17 cellular contexts compared by ENCODE assay signal in genomic region chr6:18632670-18633410, GRCh38.
DNase-seq lines count a peak whose midpoint lies in the region; ATAC-seq and TF ChIP-seq lines count a peak whose summit lies in the region.
"Had no signal": no experiment of that assay in that cellular context is flagged by ENCODE, and none has a peak within 500 bp of the region (broad histone marks: within the 10 kb centered on the region; RNA-seq: fewer than 3 reads in every experiment).

No MANE protein-coding gene starts in this region.

- H3K4me2 ChIP-seq in mammary epithelial cell (ENCODE audit: insufficient read depth, low read depth, low read length): no peak overlapping the region
- H3K4me2 ChIP-seq: BLaER1 treated with 17β-estradiol and CSF1 and Interleukin-3, amounts not matched to agents 10 nM and 100 nM had no signal

- intact Hi-C loops in mammary epithelial cell (cut with micrococcal nuclease): no loop called here

- no peak overlapping the region for H3K4me3 ChIP-seq in mammary epithelial cell (replicated peaks in 1 of 3; ENCODE audit: insufficient read depth in 1 of 3, low read depth in 2 of 3, low read length in 3 of 3)
- H3K4me3 ChIP-seq: BLaER1 treated with 17β-estradiol and CSF1 and Interleukin-3, amounts not matched to agents 10 nM and 100 nM; coronary artery; left lung had no signal

- DNase-seq in Caki2 (ENCODE audit: low read depth) (peak; percentile 30), LHCN-M2 (ENCODE audit: low read depth) (peak; percentile 69), mammary epithelial cell (peak; percentile 31), kidney glomerular epithelial cell (lab: John Stamatoyannopoulos, UW) (peak; percentile 23), NCI-H2171 (lab: John Stamatoyannopoulos, UW) (no peak), G401 (ENCODE audit: low spot score) (no peak)
- no peak for DNase-seq in activated CD4-positive, alpha-beta T cell treated with anti-CD3 and anti-CD28 coated beads for 48 hours
- DNase-seq: activated CD8-positive, alpha-beta memory T cell treated with anti-CD3 and anti-CD28 coated beads, Interleukin-2, amount 50 U/mL, for 48 hours; activated naive CD8-positive, alpha-beta T cell treated with anti-CD3 and anti-CD28 coated beads, Interleukin-2, amount 10 ng/mL, durations not matched to agents 7 days and 5 days; left lung; NCI-H1105; NCI-H524 treated with DMSO at 0.1 percent for 48 hours; nephron progenitor cell; SHP77 treated with DMSO at 0.1 percent for 48 hours had no signal

- 78% methylated on average over 4 of the region's 4 CpGs for WGBS in mammary epithelial cell (ENCODE audit: low coverage, missing lambda C conversion rate)

- H3K4me1 ChIP-seq in mammary epithelial cell (ENCODE audit: insufficient read depth, low read length): no peaks in the 10 kb centered on the region
- H3K4me1 ChIP-seq: left lung had no signal

- no TSS peak for BruUV-seq in mammary epithelial cell (replicated peaks; lab: Mats Ljungman, UMichigan)

- no peak for ATAC-seq in GM19397 (IDR thresholded peaks at IDR 0.05; ENCODE audit: unreplicated experiment)
- ATAC-seq: left lung had no signal

- no peaks in the 10 kb centered on the region for H3K36me3 ChIP-seq in mammary epithelial cell (ENCODE audit: insufficient read depth, low read length)
- H3K36me3 ChIP-seq: BLaER1 treated with 17β-estradiol and CSF1 and Interleukin-3, amounts not matched to agents 10 nM and 100 nM; left lung had no signal

- in situ Hi-C loops in Caki2 (cut with HindIII; ENCODE audit: low pct_unique_long_range_greater_than_20kb, low sequenced_read_pairs): no loop called here
- in situ Hi-C loops in mammary epithelial cell (cut with MboI; ENCODE audit: low sequenced_read_pairs in 2 of 2): no loop called here
- in situ Hi-C loops in G401 (cut with HindIII; ENCODE audit: low sequenced_read_pairs): no loop called here

- no peaks in the 10 kb centered on the region for H3K79me2 ChIP-seq in mammary epithelial cell (ENCODE audit: insufficient read depth, low read length)

- dilution Hi-C loops in mammary epithelial cell (cut with HindIII; ENCODE audit: low sequenced_read_pairs): no loop called here

- no peaks in the 10 kb centered on the region for H3K27me3 ChIP-seq in mammary epithelial cell (ENCODE audit: insufficient read depth, low read length)
- H3K27me3 ChIP-seq: BLaER1 treated with 17β-estradiol and CSF1 and Interleukin-3, amounts not matched to agents 10 nM and 100 nM; left lung had no signal

- H4K20me1 ChIP-seq in mammary epithelial cell (ENCODE audit: insufficient read depth, low read length): no peaks in the 10 kb centered on the region
- H4K20me1 ChIP-seq: BLaER1 treated with 17β-estradiol and CSF1 and Interleukin-3, amounts not matched to agents 10 nM and 100 nM had no signal

- CTCF ChIA-PET in mammary epithelial cell (lab: Charles Lee; ENCODE audit: low non-redundant PET): no interaction called here

- H2AFZ ChIP-seq in mammary epithelial cell (ENCODE audit: low read depth, low read length): no peak overlapping the region

- no peaks in the 10 kb centered on the region for H3K9me3 ChIP-seq in mammary epithelial cell (replicated peaks; ENCODE audit: insufficient read depth, low read length)
- H3K9me3 ChIP-seq: BLaER1 treated with 17β-estradiol and CSF1 and Interleukin-3, amounts not matched to agents 10 nM and 100 nM; left lung had no signal

- no peak for TF ChIP-seq CTCF in mammary epithelial cell (conservative IDR thresholded peaks at IDR 0.05 in 1 of 2, IDR thresholded peaks at IDR 0.05 in 1 of 2; ENCODE audit: extremely low read depth in 1 of 2, insufficient read depth in 1 of 2, low read depth in 1 of 2, low read length in 2 of 2)

- no peak overlapping the region for H3K27ac ChIP-seq in mammary epithelial cell (ENCODE audit: insufficient read depth, low read depth, low read length)
- H3K27ac ChIP-seq: BLaER1 treated with 17β-estradiol and CSF1 and Interleukin-3, amounts not matched to agents 10 nM and 100 nM; coronary artery; left lung had no signal

- no peak overlapping the region for H3K9ac ChIP-seq in mammary epithelial cell (ENCODE audit: insufficient read depth, low read length)
- H3K9ac ChIP-seq: BLaER1 treated with 17β-estradiol and CSF1 and Interleukin-3, amounts not matched to agents 10 nM and 100 nM had no signal

Comparison
In these comparisons a context has a peak if more than half of its experiments do, and no peak if none do; other contexts are left out.
1. DNase-seq: peak in Caki2 (single experiment), LHCN-M2 (single experiment), mammary epithelial cell (single experiment) and kidney glomerular epithelial cell (single experiment); none in NCI-H2171 (single experiment), G401 (single experiment) and activated CD4-positive, alpha-beta T cell treated with anti-CD3 and anti-CD28 coated beads for 48 hours (single experiment).